8 cellular contexts compared by ENCODE assay signal in the genomic region with DNA sequence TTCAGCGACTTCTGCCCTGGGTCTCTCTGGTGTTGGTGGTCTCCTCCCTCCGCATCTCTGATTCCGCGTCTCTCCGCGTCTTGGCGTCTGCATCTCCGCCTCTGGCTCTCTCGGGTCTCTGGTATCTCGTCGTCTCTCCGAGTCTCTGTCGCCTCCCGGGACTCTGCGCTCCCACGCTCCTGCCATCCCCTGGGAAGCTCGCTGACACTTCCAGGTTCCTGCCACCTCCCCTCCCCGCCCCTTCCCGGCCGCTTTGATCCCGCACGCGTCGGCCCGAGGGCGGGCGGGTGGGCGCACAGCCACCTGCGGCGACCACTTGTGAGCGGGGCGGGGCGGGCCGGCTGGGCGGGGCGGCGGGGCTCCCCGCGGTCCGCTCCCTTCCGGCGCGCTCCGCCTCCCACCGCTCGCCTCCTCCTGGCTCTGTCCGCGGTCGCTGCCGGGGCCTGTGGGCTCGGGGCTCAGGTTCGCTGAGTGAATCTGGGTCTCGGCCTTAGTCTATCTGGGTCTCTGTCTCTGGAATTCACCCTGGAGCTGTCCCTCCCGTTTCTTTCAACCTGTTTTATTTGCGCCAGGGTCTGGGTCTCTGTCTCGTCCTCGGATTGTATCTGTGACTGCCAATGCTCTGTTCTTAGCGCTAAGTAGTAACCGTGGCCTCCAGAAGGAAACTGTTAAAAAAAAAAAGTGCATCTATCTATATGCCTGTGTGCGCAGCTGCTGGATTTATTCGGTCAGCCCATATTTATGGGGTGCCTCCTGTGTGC. TPM values are rescaled to one million over a fixed set of nuclear protein-coding genes. Genes with fewer than 3 reads are reported as not detected.
DNase-seq lines count a peak whose midpoint lies in the region; ATAC-seq and TF ChIP-seq lines count a peak whose summit lies in the region.

No MANE protein-coding gene starts in this region.

- peaks cover 29 to 31% (median 31%) of the 10 kb centered on the region in 3 donors for H3K4me1 Mint-ChIP-seq in IgD-negative memory B cell
- peaks cover 36% of the 10 kb centered on the region for H3K4me1 Mint-ChIP-seq in T-helper 1 cell treated with Interleukin-12 subunit alpha and Interleukin-12 subunit beta and Interleukin-4 antibody, amounts not matched to agents 30 μg/mL and 1 μg/mL, for 36 hours (ENCODE audit: low read depth)
- peaks cover 52% of the 10 kb centered on the region for H3K4me1 Mint-ChIP-seq in dendritic cell treated with granulocyte-macrophage colony-stimulating factor and Interleukin-4, amounts not matched to agents 40 ng/mL and 50 ng/mL, for 4 days (ENCODE audit: low read depth)
- H3K4me1 Mint-ChIP-seq in stimulated activated naive CD8-positive, alpha-beta T cell treated with anti-CD3 and anti-CD28 coated beads, Interleukin-15, Interleukin-2, amounts not matched to agents 100 ng/mL and 50 ng/mL, for 24 hours (ENCODE audit: low read depth), result peaks cover 50% of the 10 kb centered on the region

- H3K4me3 ChIP-seq in left lung, result peak overlapping the region; percentile 46 to 65

- peak overlapping the region; percentile 92 to 98 (median 95) for H3K4me3 Mint-ChIP-seq in IgD-negative memory B cell
- H3K4me3 Mint-ChIP-seq in T-helper 1 cell treated with Interleukin-12 subunit alpha and Interleukin-12 subunit beta and Interleukin-4 antibody, amounts not matched to agents 30 μg/mL and 1 μg/mL, for 36 hours, result peak overlapping the region; percentile 96
- H3K4me3 Mint-ChIP-seq in dendritic cell treated with granulocyte-macrophage colony-stimulating factor and Interleukin-4, amounts not matched to agents 40 ng/mL and 50 ng/mL, for 4 days, result peak overlapping the region; percentile 83
- peak overlapping the region; percentile 91 for H3K4me3 Mint-ChIP-seq in stimulated activated naive CD8-positive, alpha-beta T cell treated with anti-CD3 and anti-CD28 coated beads, Interleukin-15, Interleukin-2, amounts not matched to agents 100 ng/mL and 50 ng/mL, for 24 hours

- TF ChIP-seq CTCF in GM10248 (IDR thresholded peaks at IDR 0.05; ENCODE audit: control extremely low read depth, extremely low read depth, low read depth, missing control alignments), result no peak
- TF ChIP-seq CTCF in left lung (IDR thresholded peaks at IDR 0.05), result no peak

- peak overlapping the region; percentile 89 to 99 (median 97) for H3K27ac Mint-ChIP-seq in IgD-negative memory B cell
- H3K27ac Mint-ChIP-seq in T-helper 1 cell treated with Interleukin-12 subunit alpha and Interleukin-12 subunit beta and Interleukin-4 antibody, amounts not matched to agents 30 μg/mL and 1 μg/mL, for 36 hours, result peak overlapping the region; percentile 90
- H3K27ac Mint-ChIP-seq in dendritic cell treated with granulocyte-macrophage colony-stimulating factor and Interleukin-4, amounts not matched to agents 40 ng/mL and 50 ng/mL, for 4 days, result peak overlapping the region; percentile 65
- H3K27ac Mint-ChIP-seq in stimulated activated naive CD8-positive, alpha-beta T cell treated with anti-CD3 and anti-CD28 coated beads, Interleukin-15, Interleukin-2, amounts not matched to agents 100 ng/mL and 50 ng/mL, for 24 hours, result peak overlapping the region; percentile 97

- intact Hi-C loops in dendritic cell treated with granulocyte-macrophage colony-stimulating factor and Interleukin-4, amounts not matched to agents 40 ng/mL and 50 ng/mL, for 4 days (cut with micrococcal nuclease), result no loop called here
- intact Hi-C loops in left lung (cut with DNase I), result loop anchor here in 1 of 2 donors (10.0 kb wide), 1 partner anchor 58 kb away; no protein-coding TSS in a partner anchor

- H3K27ac ChIP-seq in left lung, result peak overlapping the region; percentile 33 to 44

- H3K36me3 Mint-ChIP-seq in IgD-negative memory B cell, result no peaks in the 10 kb centered on the region
- peaks cover 6% of the 10 kb centered on the region for H3K36me3 Mint-ChIP-seq in T-helper 1 cell treated with Interleukin-12 subunit alpha and Interleukin-12 subunit beta and Interleukin-4 antibody, amounts not matched to agents 30 μg/mL and 1 μg/mL, for 36 hours (ENCODE audit: low read depth)
- no peaks in the 10 kb centered on the region for H3K36me3 Mint-ChIP-seq in dendritic cell treated with granulocyte-macrophage colony-stimulating factor and Interleukin-4, amounts not matched to agents 40 ng/mL and 50 ng/mL, for 4 days (ENCODE audit: low read depth)
- H3K36me3 Mint-ChIP-seq in stimulated activated naive CD8-positive, alpha-beta T cell treated with anti-CD3 and anti-CD28 coated beads, Interleukin-15, Interleukin-2, amounts not matched to agents 100 ng/mL and 50 ng/mL, for 24 hours (ENCODE audit: low read depth), result peaks cover 4% of the 10 kb centered on the region

- peaks cover 37% of the 10 kb centered on the region for H3K27me3 Mint-ChIP-seq in IgD-negative memory B cell
- peaks cover 45% of the 10 kb centered on the region for H3K27me3 Mint-ChIP-seq in T-helper 1 cell treated with Interleukin-12 subunit alpha and Interleukin-12 subunit beta and Interleukin-4 antibody, amounts not matched to agents 30 μg/mL and 1 μg/mL, for 36 hours (ENCODE audit: low read depth)
- peaks cover 85% of the 10 kb centered on the region for H3K27me3 Mint-ChIP-seq in dendritic cell treated with granulocyte-macrophage colony-stimulating factor and Interleukin-4, amounts not matched to agents 40 ng/mL and 50 ng/mL, for 4 days
- peaks cover 39% of the 10 kb centered on the region for H3K27me3 Mint-ChIP-seq in stimulated activated naive CD8-positive, alpha-beta T cell treated with anti-CD3 and anti-CD28 coated beads, Interleukin-15, Interleukin-2, amounts not matched to agents 100 ng/mL and 50 ng/mL, for 24 hours

- no peaks in the 10 kb centered on the region for H3K9me3 ChIP-seq in left lung

- no peaks in the 10 kb centered on the region for H3K9me3 Mint-ChIP-seq in IgD-negative memory B cell
- no peaks in the 10 kb centered on the region for H3K9me3 Mint-ChIP-seq in T-helper 1 cell treated with Interleukin-12 subunit alpha and Interleukin-12 subunit beta and Interleukin-4 antibody, amounts not matched to agents 30 μg/mL and 1 μg/mL, for 36 hours
- no peaks in the 10 kb centered on the region for H3K9me3 Mint-ChIP-seq in dendritic cell treated with granulocyte-macrophage colony-stimulating factor and Interleukin-4, amounts not matched to agents 40 ng/mL and 50 ng/mL, for 4 days
- no peaks in the 10 kb centered on the region for H3K9me3 Mint-ChIP-seq in stimulated activated naive CD8-positive, alpha-beta T cell treated with anti-CD3 and anti-CD28 coated beads, Interleukin-15, Interleukin-2, amounts not matched to agents 100 ng/mL and 50 ng/mL, for 24 hours

- peaks cover 28 to 100% of the 10 kb centered on the region in 2 donors for H3K27me3 ChIP-seq in left lung

- POLR2A ChIA-PET in GM10248 (lab: Yijun Ruan, JAX), result interaction anchor here (1.7 to 2.1 kb wide), 2 partner anchors 12 to 47 kb away, joined by 5 to 6 read pairs; no protein-coding TSS in a partner anchor

- peak; percentile 67 for ATAC-seq in left lung
- no peak for ATAC-seq in GM21717 (IDR thresholded peaks at IDR 0.05; ENCODE audit: unreplicated experiment)
- no peak for ATAC-seq in HG02610 (IDR thresholded peaks at IDR 0.05; ENCODE audit: unreplicated experiment)

- H3K4me1 ChIP-seq in left lung, result peaks cover 31 to 63% of the 10 kb centered on the region in 2 donors

- CTCF ChIA-PET in GM10248 (lab: Yijun Ruan, JAX), result interaction anchor here (1.0 to 6.8 kb wide), 4 partner anchors 13 to 62 kb away, joined by 3 to 50 read pairs (median 4); no protein-coding TSS in a partner anchor

- H3K36me3 ChIP-seq in left lung, result no peaks in the 10 kb centered on the region

- peak; percentile 75 for DNase-seq in GM10248 (ENCODE audit: extremely low spot score)
- peak in 1 of 2 donors; percentile 85 for DNase-seq in left lung

RNA-seq across cellular contexts. Expression of gene HES7, which starts 2.6 kb away (rescaled TPM):
- not detected for polyA plus RNA-seq in IgD-negative memory B cell
- total RNA-seq in left lung, result under 1 TPM in 1 of 2 donors, not detected in 1; 0.52 TPM

RNA-seq across cellular contexts. Expression of gene ALOXE3, which starts 8.2 kb away (rescaled TPM):
- polyA plus RNA-seq in IgD-negative memory B cell, result not detected
- under 1 TPM; 0.23 to 0.55 TPM for total RNA-seq in left lung

RNA-seq across cellular contexts. Expression of gene PER1, which starts 25.7 kb away (rescaled TPM):
- 12.6 TPM for polyA plus RNA-seq in IgD-negative memory B cell
- total RNA-seq in left lung, result 100 to 1,000 TPM; 101 to 111 TPM

RNA-seq across cellular contexts. Expression of gene VAMP2, which starts 36.3 kb away (rescaled TPM):
- polyA plus RNA-seq in IgD-negative memory B cell, result 83.7 TPM
- 10 to 100 TPM; 48.3 to 48.9 TPM for total RNA-seq in left lung

RNA-seq across cellular contexts. Expression of gene ALOX12B, which starts 39.0 kb away (rescaled TPM):
- 0.41 TPM for polyA plus RNA-seq in IgD-negative memory B cell
- under 1 TPM in 1 of 2 donors, not detected in 1; 0.32 TPM for total RNA-seq in left lung
